In the genomic region with DNA sequence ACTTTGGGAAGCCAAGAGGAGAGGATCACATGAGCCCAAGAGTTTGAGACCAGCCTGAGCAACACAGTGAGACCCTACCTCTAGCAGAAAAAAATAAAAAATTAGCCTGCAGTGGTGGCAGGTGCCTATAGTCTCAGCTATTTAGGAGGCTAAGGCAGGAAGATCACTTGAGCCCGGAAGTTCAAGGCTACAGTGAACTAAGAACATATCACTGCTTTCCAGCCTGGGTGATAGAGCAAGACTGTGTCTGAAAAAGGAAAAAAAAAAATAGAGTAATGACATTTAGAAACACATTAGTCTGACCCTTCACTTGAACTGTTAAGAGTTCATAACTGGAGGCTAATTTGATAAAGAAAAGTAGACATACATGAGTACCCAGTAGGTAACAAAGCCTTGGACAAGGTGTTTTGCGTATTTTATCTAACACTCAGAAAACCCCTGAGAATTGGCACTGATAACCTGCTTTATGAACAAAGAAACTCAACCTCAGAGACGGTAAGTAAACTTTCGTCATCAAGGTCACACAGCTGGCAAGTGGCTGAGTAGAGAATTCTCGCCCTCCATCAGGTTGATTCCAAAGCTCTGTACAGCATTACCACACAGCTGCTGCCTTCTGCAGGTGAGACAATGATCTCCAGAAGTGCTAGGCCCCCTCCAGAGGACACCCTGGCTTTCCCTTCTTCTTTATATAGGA, we compare ENCODE assay signal across 1 cellular context.
TF ChIP-seq lines count a peak whose summit lies in the region.

No MANE protein-coding gene starts in this region.

TF ChIP-seq in HepG2, 621 proteins besides CTCF, POLR2A, EP300 and RAD21:
- TF ChIP-seq RBAK (CRISPR knock-in tag; IDR thresholded peaks at IDR 0.05) (no peak), ZNF44 (CRISPR knock-in tag; IDR thresholded peaks at IDR 0.05) (peak; percentile 84; the same call in 1 of the 2 replicates), SOX13 (IDR thresholded peaks at IDR 0.05) (no peak), SOX13 (CRISPR knock-in tag; conservative IDR thresholded peaks at IDR 0.05 in 1 of 2, IDR thresholded peaks at IDR 0.05 in 1 of 2) (peak in 1 of 2 experiments; percentile 25; a peak in 1 of 4 replicates)
TF ChIP-seq in HepG2: peak in this region for 2.
